ENCODE assay signal across 12 cellular contexts in the genomic region with DNA sequence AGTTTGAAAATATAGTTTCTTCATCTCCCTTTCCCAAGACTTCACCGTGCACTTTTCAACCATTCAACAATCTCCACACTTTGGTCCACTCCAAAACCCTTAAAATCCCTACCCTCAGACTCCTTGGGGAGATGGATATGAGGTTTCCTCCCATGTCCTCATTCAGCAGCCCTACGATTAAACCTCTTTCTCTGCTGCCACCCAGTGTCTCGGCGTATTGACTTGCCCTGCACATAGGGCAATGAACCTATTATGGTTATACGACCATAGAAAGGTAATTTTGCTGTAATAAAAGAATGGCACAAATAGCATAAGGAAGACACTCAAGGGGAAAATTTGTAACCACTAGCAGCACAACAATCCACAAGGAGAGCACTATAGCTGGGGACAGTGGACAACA.
DNase-seq lines count a peak whose midpoint lies in the region; ATAC-seq and TF ChIP-seq lines count a peak whose summit lies in the region.
"Had no signal": no experiment of that assay in that cellular context is flagged by ENCODE, and none has a peak within 500 bp of the region (broad histone marks: within the 10 kb centered on the region; RNA-seq: fewer than 3 reads in every experiment).

No MANE protein-coding gene starts in this region.

- no peaks in the 10 kb centered on the region for H3K27me3 Mint-ChIP-seq in osteocyte (ENCODE audit: unreplicated experiment)

- peaks cover 3% of the 10 kb centered on the region for H3K36me3 Mint-ChIP-seq in osteocyte (ENCODE audit: unreplicated experiment)

- no peak overlapping the region for H3K4me3 Mint-ChIP-seq in osteocyte (ENCODE audit: unreplicated experiment)

- DNase-seq in EL: peak; percentile 18
- peak; percentile 3 for DNase-seq in NB4 (ENCODE audit: low read depth)
- DNase-seq in cerebellar cortex (ENCODE audit: low spot score): peak; percentile 11
- no peak for DNase-seq in osteocyte (ENCODE audit: extremely low spot score, unreplicated experiment)
- no peak for DNase-seq in stimulated activated naive CD4-positive, alpha-beta T cell (lab: John Stamatoyannopoulos, UW)
- DNase-seq: adrenal gland, left cardiac atrium, NCI-H2107, psoas muscle had no signal

- TF ChIP-seq CTCF in NB4 (IDR thresholded peaks at IDR 0.05; ENCODE audit: low read depth, low read length): no peak
- TF ChIP-seq CTCF in osteocyte (IDR thresholded peaks at IDR 0.05): peak; percentile 44

- H3K9me3 Mint-ChIP-seq in osteocyte (ENCODE audit: unreplicated experiment): no peaks in the 10 kb centered on the region

- no peak overlapping the region for H3K4me3 ChIP-seq in NB4 (ENCODE audit: low read depth, low read length)
- H3K4me3 ChIP-seq: adrenal gland, HAP-1, psoas muscle had no signal

- no peak overlapping the region for H3K27ac Mint-ChIP-seq in osteocyte (ENCODE audit: unreplicated experiment)

- no peak for ATAC-seq in GM19463 (IDR thresholded peaks at IDR 0.05; ENCODE audit: unreplicated experiment)
- ATAC-seq in GM19035 (IDR thresholded peaks at IDR 0.05; ENCODE audit: unreplicated experiment): no peak

- no peak for TF ChIP-seq POLR2A in NB4 (IDR thresholded peaks at IDR 0.05; ENCODE audit: extremely low read depth, insufficient read length)

- no peaks in the 10 kb centered on the region for H3K4me1 Mint-ChIP-seq in osteocyte (ENCODE audit: unreplicated experiment)

Comparison
In these comparisons a context has a peak if more than half of its experiments do, and no peak if none do; other contexts are left out.
1. DNase-seq: peak in EL (single experiment), NB4 (single experiment) and cerebellar cortex (single experiment); none in osteocyte (single experiment) and stimulated activated naive CD4-positive, alpha-beta T cell (0 of 6).